Comparison of ENCODE assay signal across 19 cellular contexts in genomic region chr13:113506871-113507388, GRCh38.
"Had no signal": no experiment of that assay in that cellular context is flagged by ENCODE, and none has a peak within 500 bp of the region (broad histone marks: within the 10 kb centered on the region; RNA-seq: fewer than 3 reads in every experiment).

No MANE protein-coding gene starts in this region.

- H3K27ac ChIP-seq: epithelial cell of prostate, gastroesophageal sphincter, heart left ventricle, thyroid gland, WERI-Rb-1 had no signal

- DNase-seq: activated CD4-positive, alpha-beta T cell treated with anti-CD3 and anti-CD28 coated beads, Interleukin-2, amount 50 U/mL, for 1 hour; activated CD4-positive, CD25-positive, alpha-beta regulatory T cell treated with anti-CD3 and anti-CD28 coated beads, Interleukin-2, amount 50 U/mL, for 72 hours; activated CD8-positive, alpha-beta T cell treated with anti-CD3 and anti-CD28 coated beads, Interleukin-2, amount 10 ng/mL, durations not matched to agents 7 days and 5 days; activated naive CD4-positive, alpha-beta T cell; cerebellar nuclear complex; heart left ventricle; islet precursor cell; left cardiac atrium; occipital lobe; stimulated activated CD4-positive, alpha-beta T cell treated with anti-CD3 and anti-CD28 coated beads, Interleukin-4, amount 100 ng/mL, for 1 hour; stimulated activated naive CD4-positive, alpha-beta T cell treated with Interleukin-2 at 50 U/mL for 16 hours; thyroid gland; WERI-Rb-1 had no signal

- H3K4me3 ChIP-seq: coronary artery, gastroesophageal sphincter, heart left ventricle, thyroid gland had no signal

- H3K27ac Mint-ChIP-seq: activated CD8-positive, alpha-beta T cell treated with anti-CD3 and anti-CD28 coated beads, Interleukin-2, amount 10 ng/mL, durations not matched to agents 7 days and 5 days; activated naive CD8-positive, alpha-beta T cell; activated T-helper 2 cell treated with anti-CD3 and anti-CD28 coated beads, Interferon-gamma antibody, Interleukin-2, Interleukin-4, amounts not matched to agents 10 μg/mL and 5 μg/mL and 100 μg/mL, durations not matched to agents 14 hours and 24 hours and 36 hours; memory B cell had no signal

- H3K27me3 ChIP-seq: gastroesophageal sphincter, heart left ventricle, thyroid gland had no signal

- H3K9me3 Mint-ChIP-seq: activated T-helper 2 cell treated with anti-CD3 and anti-CD28 coated beads, Interferon-gamma antibody, Interleukin-2, Interleukin-4, amounts not matched to agents 10 μg/mL and 5 μg/mL and 100 μg/mL, durations not matched to agents 14 hours and 24 hours and 36 hours; memory B cell had no signal

- H3K27me3 Mint-ChIP-seq: activated naive CD8-positive, alpha-beta T cell; memory B cell had no signal

- H3K4me3 Mint-ChIP-seq: activated CD8-positive, alpha-beta T cell treated with anti-CD3 and anti-CD28 coated beads, Interleukin-2, amount 10 ng/mL, durations not matched to agents 7 days and 5 days; activated naive CD8-positive, alpha-beta T cell; memory B cell had no signal

- ATAC-seq: activated CD8-positive, alpha-beta T cell treated with anti-CD3 and anti-CD28 coated beads, Interleukin-2, amount 10 ng/mL, durations not matched to agents 7 days and 5 days; gastroesophageal sphincter had no signal

- H3K9me3 ChIP-seq: gastroesophageal sphincter, heart left ventricle, thyroid gland had no signal

- H3K4me1 ChIP-seq: gastroesophageal sphincter, thyroid gland had no signal
